In genomic region chr4:159358226-159358625, GRCh38 we compare ENCODE assay signal across 12 cellular contexts.
DNase-seq lines count a peak whose midpoint lies in the region; ATAC-seq and TF ChIP-seq lines count a peak whose summit lies in the region.
"Had no signal": no experiment of that assay in that cellular context is flagged by ENCODE, and none has a peak within 500 bp of the region (broad histone marks: within the 10 kb centered on the region; RNA-seq: fewer than 3 reads in every experiment).

No MANE protein-coding gene starts in this region.

- 75 to 88% methylated on average over 2 of the region's 2 CpGs for WGBS in thyroid gland, 2 donors

- peak overlapping the region in 1 of 3 donors; percentile 36 for H3K27ac ChIP-seq in thyroid gland

- H3K4me3 ChIP-seq in adipocyte (ENCODE audit: low read length) (peak overlapping the region; percentile 47), fibroblast of villous mesenchyme (ENCODE audit: low read depth, low read length) (no peak overlapping the region), thyroid gland (replicated peaks in 1 of 3) (no peak overlapping the region)

- no peak for TF ChIP-seq POLR2A in thyroid gland (IDR thresholded peaks at IDR 0.05)

- no peak for ATAC-seq in HG02973 (IDR thresholded peaks at IDR 0.05; ENCODE audit: unreplicated experiment)
- ATAC-seq: stimulated activated naive CD8-positive, alpha-beta T cell treated with anti-CD3 and anti-CD28 coated beads, Interleukin-15, amount 100 ng/mL, for 72 hours had no signal

- TF ChIP-seq CTCF in fibroblast of villous mesenchyme (IDR thresholded peaks at IDR 0.05; ENCODE audit: insufficient read depth, low read depth, low read length) (no peak), thyroid gland (IDR thresholded peaks at IDR 0.05) (no peak)

- H3K27me3 ChIP-seq in adipocyte (replicated peaks; ENCODE audit: control insufficient read depth, insufficient read depth, low read length) (no peaks in the 10 kb centered on the region), thyroid gland (no peaks in the 10 kb centered on the region)

- H3K4me1 ChIP-seq in adipocyte (ENCODE audit: control insufficient read depth, insufficient read depth, low read length) (peaks cover 23% of the 10 kb centered on the region), thyroid gland (no peaks in the 10 kb centered on the region)

- H3K9me3 ChIP-seq in adipocyte (ENCODE audit: control insufficient read depth, low read length) (no peaks in the 10 kb centered on the region), thyroid gland (no peaks in the 10 kb centered on the region)

- DNase-seq in EL (peak; percentile 70), adipocyte (ENCODE audit: low read depth) (peak; percentile 74), fibroblast of villous mesenchyme (ENCODE audit: low read depth) (peak; percentile 80), renal cortical epithelial cell (ENCODE audit: low read depth) (peak; percentile 29), thyroid gland (no peak), posterior cingulate gyrus (no peak), mucosa of gallbladder (ENCODE audit: low spot score) (no peak)
- DNase-seq: activated CD4-positive, alpha-beta T cell treated with anti-CD3 and anti-CD28 coated beads for 48 hours; activated naive CD4-positive, alpha-beta T cell treated with anti-CD3 and anti-CD28 coated beads for 36 hours; CD8-positive, alpha-beta memory T cell; stimulated activated naive CD8-positive, alpha-beta T cell treated with anti-CD3 and anti-CD28 coated beads, Interleukin-15, amount 100 ng/mL, for 72 hours had no signal

- peaks cover 49% of the 10 kb centered on the region for H3K36me3 ChIP-seq in adipocyte (ENCODE audit: control insufficient read depth, insufficient read depth, low read length, severe bottlenecking)
- peaks cover 31 to 34% of the 10 kb centered on the region in 2 donors for H3K36me3 ChIP-seq in thyroid gland

- intact Hi-C loops in thyroid gland (cut with DNase I), result no loop called here
- intact Hi-C loops in posterior cingulate gyrus (cut with DNase I), result no loop called here

- H3K9ac ChIP-seq in adipocyte (ENCODE audit: low read length), result peak overlapping the region; percentile 72

Comparison
In these comparisons a context has a peak if more than half of its experiments do, and no peak if none do; other contexts are left out.
1. DNase-seq: peak in EL (single experiment), adipocyte (single experiment), fibroblast of villous mesenchyme (single experiment) and renal cortical epithelial cell (single experiment); none in thyroid gland (0 of 2), posterior cingulate gyrus (0 of 10) and mucosa of gallbladder (single experiment).